Comparison of ENCODE assay signal across 8 cellular contexts in the genomic region with DNA sequence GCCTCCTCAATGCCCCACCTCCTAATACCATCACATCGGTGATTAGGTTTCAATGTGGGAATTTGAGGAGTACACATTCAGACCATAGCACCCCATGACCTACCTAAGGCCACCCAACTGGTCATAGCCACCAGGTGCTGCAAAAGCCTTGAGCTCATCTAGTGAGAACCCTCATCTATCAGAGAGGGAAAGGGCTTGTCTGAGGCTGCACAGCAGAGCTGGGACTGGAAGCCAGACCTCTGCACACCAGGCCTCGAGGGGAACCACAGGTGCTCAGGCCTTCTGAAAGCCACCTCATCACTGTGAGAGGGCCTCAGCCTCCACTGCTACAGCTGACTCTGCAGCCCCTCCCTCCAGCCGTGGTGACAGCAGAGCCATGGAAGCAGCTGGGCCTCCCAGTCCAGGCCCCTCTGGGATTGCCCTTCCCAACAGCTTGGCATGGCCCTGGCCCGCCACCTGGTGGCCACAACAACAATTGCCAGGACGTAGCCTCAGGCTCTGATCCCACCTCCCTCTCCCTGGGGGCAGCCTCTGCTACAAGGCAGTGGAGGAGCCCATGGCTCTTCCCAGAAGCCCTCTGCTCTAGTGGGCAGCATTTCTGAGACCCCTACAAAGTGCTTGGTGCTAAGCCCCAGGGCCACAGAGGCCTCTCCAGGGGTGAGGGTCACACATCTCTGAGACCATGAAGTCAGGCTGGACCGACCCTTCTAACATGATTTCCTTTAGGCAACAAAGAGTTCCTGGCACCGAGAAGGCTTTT. TPM values are rescaled to one million over a fixed set of nuclear protein-coding genes. Genes with fewer than 3 reads are reported as not detected.
DNase-seq lines count a peak whose midpoint lies in the region; ATAC-seq, FAIRE-seq and TF ChIP-seq lines count a peak whose summit lies in the region.

No MANE protein-coding gene starts in this region.

- H3K79me2 ChIP-seq in OCI-LY1 (ENCODE audit: insufficient read depth, low read length): no peaks in the 10 kb centered on the region

- H3K27me3 ChIP-seq in OCI-LY1 (ENCODE audit: insufficient read depth, low read length) (no peaks in the 10 kb centered on the region), esophagus squamous epithelium (peaks cover 0 to 30% (median 0%) of the 10 kb centered on the region in 4 donors), stomach (peaks cover 0 to 25% (median 4%) of the 10 kb centered on the region in 3 donors)

- DNase-seq in EH (ENCODE audit: low read depth) (peak; percentile 72), HTR-8/SVneo (ENCODE audit: insufficient read length, low spot score) (peak; percentile 68), esophagus squamous epithelium (lab: John Stamatoyannopoulos, UW) (no peak), nephron progenitor cell (peak; percentile 88), stomach (peak; percentile 77)
- DNase-seq in activated T-cell treated with anti-CD3 and anti-CD28 coated beads, Interleukin-2, amount 50 U/mL, for 1 hour: peak; percentile 70

- intact Hi-C loops in esophagus squamous epithelium (cut with DNase I): no loop called here
- intact Hi-C loops in stomach (cut with DNase I; ENCODE audit: low total_unique reads): loop anchor here (5.0 kb wide), 2 partner anchors 178 to 187 kb away; no protein-coding TSS in a partner anchor

- no peaks in the 10 kb centered on the region for H3K36me3 Mint-ChIP-seq in nephron progenitor cell (ENCODE audit: low read depth)

- H4K20me1 ChIP-seq in OCI-LY1 (ENCODE audit: insufficient read depth, low read length): no peaks in the 10 kb centered on the region

- TF ChIP-seq CTCF in OCI-LY1 (IDR thresholded peaks at IDR 0.05; ENCODE audit: low read length) (peak; percentile 82), esophagus squamous epithelium (IDR thresholded peaks at IDR 0.05) (peak; percentile 83 to 94 (median 90)), nephron progenitor cell (IDR thresholded peaks at IDR 0.05) (peak; percentile 96), stomach (IDR thresholded peaks at IDR 0.05) (peak in 6 of 7 experiments; percentile 41 to 95 (median 92))

- H3K9me2 ChIP-seq in OCI-LY1 (ENCODE audit: low read depth, low read length): no peaks in the 10 kb centered on the region

- peaks cover 14% of the 10 kb centered on the region for H3K4me1 Mint-ChIP-seq in nephron progenitor cell

- H3F3A ChIP-seq in OCI-LY1 (ENCODE audit: insufficient read depth, low read length): no peaks in the 10 kb centered on the region

- no peaks in the 10 kb centered on the region for H3K9me3 Mint-ChIP-seq in nephron progenitor cell

- peak; percentile 70 for FAIRE-seq in HTR-8/SVneo (lab: Jason Lieb, UNC)

- no peak for TF ChIP-seq POLR2A in esophagus squamous epithelium (IDR thresholded peaks at IDR 0.05)
- no peak for TF ChIP-seq POLR2A in stomach (IDR thresholded peaks at IDR 0.05)

- H3K27ac Mint-ChIP-seq in nephron progenitor cell: no peak overlapping the region

- no peak for TF ChIP-seq EP300 in stomach (IDR thresholded peaks at IDR 0.05)

- no peak overlapping the region for H2AFZ ChIP-seq in OCI-LY1 (ENCODE audit: low read length)

- no peak overlapping the region for H3K4me2 ChIP-seq in OCI-LY1 (ENCODE audit: low read length)

- H3K27me3 Mint-ChIP-seq in nephron progenitor cell (ENCODE audit: low read depth, poor library complexity): peaks cover 37% of the 10 kb centered on the region

- WGBS in esophagus squamous epithelium, 2 donors: 37 to 45% methylated on average over 3 to 4 of the region's 7 CpGs
- 30 to 69% (median 39%) methylated on average over 4 to 7 of the region's 7 CpGs for WGBS in stomach, 5 donors

- no peaks in the 10 kb centered on the region for H3K9me3 ChIP-seq in OCI-LY1 (ENCODE audit: low read length)
- H3K9me3 ChIP-seq in esophagus squamous epithelium: no peaks in the 10 kb centered on the region
- H3K9me3 ChIP-seq in stomach: no peaks in the 10 kb centered on the region

- no peaks in the 10 kb centered on the region for H3K36me3 ChIP-seq in OCI-LY1 (ENCODE audit: insufficient read depth, low read length)
- H3K36me3 ChIP-seq in esophagus squamous epithelium: no peaks in the 10 kb centered on the region
- no peaks in the 10 kb centered on the region for H3K36me3 ChIP-seq in stomach

- H3K4me3 ChIP-seq in OCI-LY1 (ENCODE audit: low read depth, low read length, poor library complexity, severe bottlenecking): no peak overlapping the region
- H3K4me3 ChIP-seq in esophagus squamous epithelium: no peak overlapping the region
- H3K4me3 ChIP-seq in stomach: no peak overlapping the region

- ATAC-seq in HG02571 (IDR thresholded peaks at IDR 0.05; ENCODE audit: unreplicated experiment): no peak

- no peaks in the 10 kb centered on the region for H3K4me1 ChIP-seq in OCI-LY1 (ENCODE audit: insufficient read depth, low read length, severe bottlenecking)
- peaks cover 4 to 17% (median 7%) of the 10 kb centered on the region in 3 donors for H3K4me1 ChIP-seq in esophagus squamous epithelium
- H3K4me1 ChIP-seq in stomach: peaks cover 4 to 11% (median 9%) of the 10 kb centered on the region in 4 donors

- no peak overlapping the region for H3K4me3 Mint-ChIP-seq in nephron progenitor cell

- no peak overlapping the region for H3K9ac ChIP-seq in OCI-LY1 (ENCODE audit: low read length)

- H3K27ac ChIP-seq in OCI-LY1 (ENCODE audit: low read depth, low read length, poor library complexity, severe bottlenecking) (no peak overlapping the region), esophagus squamous epithelium (no peak overlapping the region), stomach (no peak overlapping the region)

RNA-seq across cellular contexts. Expression of a gene that starts 41.0 kb away (rescaled TPM):
- total RNA-seq in esophagus squamous epithelium (10 to 100 TPM in 1 of 4 donors, 1 to 10 TPM in 3; 3.9 to 13.9 (median 5.1) TPM), stomach (100 to 1,000 TPM in 1 of 5 donors, 10 to 100 TPM in 3, 1 to 10 TPM in 1; 4.5 to 139 (median 14.2) TPM)
- polyA plus RNA-seq in stomach: 1 to 10 TPM; 1.2 to 3.5 (median 2.6) TPM
